Comparison of ENCODE assay signal across 2 cellular contexts in genomic region chr11:64718780-64719124, GRCh38.
TF ChIP-seq lines count a peak whose summit lies in the region.

No MANE protein-coding gene starts in this region.

TF ChIP-seq in HepG2, 621 proteins besides CTCF, POLR2A, EP300 and RAD21:
- TF ChIP-seq CCAR2 (optimal IDR thresholded peaks at IDR 0.05; ENCODE audit: low read depth, low read length) (no peak), ZNF768 (CRISPR knock-in tag; IDR thresholded peaks at IDR 0.05) (peak; percentile 83), SNRNP70 (IDR thresholded peaks at IDR 0.05; ENCODE audit: low read depth, low read length) (no peak), MIER2 (CRISPR knock-in tag; IDR thresholded peaks at IDR 0.05) (no peak), BRCA1 (CRISPR knock-in tag; IDR thresholded peaks at IDR 0.05) (no peak), FOXP4 (CRISPR knock-in tag; IDR thresholded peaks at IDR 0.05) (no peak)

TF ChIP-seq in H1, 55 proteins besides CTCF, POLR2A, EP300 and RAD21:
- TF ChIP-seq JUN (IDR thresholded peaks at IDR 0.05; ENCODE audit: low read depth, low read length) (no peak), HDAC2 (IDR thresholded peaks at IDR 0.05; ENCODE audit: borderline replicate concordance in 1 of 2, low read depth in 2 of 2, low read length in 2 of 2) (0 out of 4 replicates have a peak, but pooled peaks of 1 of the 2 experiments have one; percentile 74), KDM1A (IDR thresholded peaks at IDR 0.05; ENCODE audit: borderline replicate concordance, low read length) (peak; percentile 76; the same call in 1 of the 2 replicates), RBBP5 (IDR thresholded peaks at IDR 0.05; ENCODE audit: borderline replicate concordance, low read depth, low read length) (no peak), SRF (IDR thresholded peaks at IDR 0.05; ENCODE audit: low read depth, low read length) (no peak)
TF ChIP-seq in H1: peak in this region for 2.
